Comparison of ENCODE assay signal across 14 cellular contexts in the genomic region with DNA sequence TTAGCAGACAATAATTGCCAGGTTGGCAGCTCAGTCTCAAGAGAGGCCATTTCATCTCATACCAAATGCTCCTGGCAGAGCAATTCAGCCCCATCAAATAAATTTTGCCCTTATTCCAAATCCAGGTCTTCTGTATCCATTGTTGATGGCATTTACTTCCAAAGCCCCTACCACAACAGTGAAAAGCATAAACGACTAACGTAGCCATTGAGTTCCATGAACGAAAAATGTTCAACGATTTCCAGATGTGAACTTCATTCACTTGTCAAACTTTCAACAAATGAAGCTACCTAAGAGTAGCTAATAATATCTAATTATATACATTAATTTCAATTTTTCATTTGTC. TPM values are rescaled to one million over a fixed set of nuclear protein-coding genes. Genes with fewer than 3 reads are reported as not detected.
DNase-seq lines count a peak whose midpoint lies in the region; ATAC-seq and TF ChIP-seq lines count a peak whose summit lies in the region.
"Had no signal": no experiment of that assay in that cellular context is flagged by ENCODE, and none has a peak within 500 bp of the region (broad histone marks: within the 10 kb centered on the region; RNA-seq: fewer than 3 reads in every experiment).

No MANE protein-coding gene starts in this region.

- TF ChIP-seq CTCF in KMS-11 (conservative IDR thresholded peaks at IDR 0.05; ENCODE audit: low read depth, low read length) (no peak), psoas muscle (IDR thresholded peaks at IDR 0.05) (no peak)

- intact Hi-C loops in psoas muscle (cut with DNase I), result no loop called here

- H3K4me3 ChIP-seq in KMS-11 (IDR thresholded peaks at IDR 0.05; ENCODE audit: insufficient read depth, low read depth, low read length) (no peak overlapping the region), psoas muscle (peak overlapping the region; percentile 44)

- H3K36me3 ChIP-seq in KMS-11 (ENCODE audit: insufficient read depth) (0 out of 2 replicates have a peak, but pooled peaks cover 3% of the 10 kb centered on the region), psoas muscle (ENCODE audit: insufficient read depth in 1 of 2, low read depth in 1 of 2) (peaks cover 0 to 42% of the 10 kb centered on the region in 2 donors)

- no peak for DNase-seq in activated CD8-positive, alpha-beta memory T cell treated with anti-CD3 and anti-CD28 coated beads, Interleukin-2, amount 10 ng/mL, durations not matched to agents 7 days and 5 days
- DNase-seq in activated CD8-positive, alpha-beta memory T cell treated with anti-CD3 and anti-CD28 coated beads for 24 hours, result no peak
- DNase-seq in psoas muscle (no peak), NOMO-1 treated with dmso at 0.1 percent for 144 hours (lab: John Stamatoyannopoulos, UW; ENCODE audit: unreplicated experiment) (no peak)
- DNase-seq: ACHN; central memory CD4-positive, alpha-beta T cell; hypothalamus; NCI-H1105 treated with DMSO at 0.1 percent for 48 hours; SHP77 had no signal

- H3K27ac ChIP-seq in KMS-11 (peak overlapping the region; percentile 94; the same call in 1 of the 2 replicates), psoas muscle (peak overlapping the region; percentile 92)
- H3K27ac ChIP-seq: neutrophil had no signal

- H3K79me2 ChIP-seq in KMS-11 (ENCODE audit: insufficient read depth, low read depth), result peaks cover 65% of the 10 kb centered on the region

- peaks cover 58% of the 10 kb centered on the region for H3K4me1 Mint-ChIP-seq in activated CD8-positive, alpha-beta memory T cell treated with anti-CD3 and anti-CD28 coated beads, Interleukin-2, amount 10 ng/mL, durations not matched to agents 7 days and 5 days
- peaks cover 14% of the 10 kb centered on the region for H3K4me1 Mint-ChIP-seq in activated T-helper 17 cell treated with anti-CD3 and anti-CD28 coated beads, Interleukin-2, amount 50 U/mL, for 72 hours

- H3K27ac Mint-ChIP-seq in activated CD8-positive, alpha-beta memory T cell treated with anti-CD3 and anti-CD28 coated beads, Interleukin-2, amount 10 ng/mL, durations not matched to agents 7 days and 5 days, result peak overlapping the region; percentile 77
- peak overlapping the region; percentile 85 for H3K27ac Mint-ChIP-seq in activated T-helper 17 cell treated with anti-CD3 and anti-CD28 coated beads, Interleukin-2, amount 50 U/mL, for 72 hours

- H3K4me3 Mint-ChIP-seq in activated CD8-positive, alpha-beta memory T cell treated with anti-CD3 and anti-CD28 coated beads, Interleukin-2, amount 10 ng/mL, durations not matched to agents 7 days and 5 days, result peak overlapping the region; percentile 89
- H3K4me3 Mint-ChIP-seq in activated T-helper 17 cell treated with anti-CD3 and anti-CD28 coated beads, Interleukin-2, amount 50 U/mL, for 72 hours, result peak overlapping the region; percentile 89

- H3K4me1 ChIP-seq in KMS-11 (ENCODE audit: low read depth, poor library complexity, severe bottlenecking), result peaks cover 57% of the 10 kb centered on the region
- peaks cover 60% of the 10 kb centered on the region for H3K4me1 ChIP-seq in psoas muscle

- H3K4me2 ChIP-seq in KMS-11, result peak overlapping the region; percentile 92

- CTCF ChIA-PET in activated CD8-positive, alpha-beta memory T cell treated with anti-CD3 and anti-CD28 coated beads, Interleukin-2, amount 10 ng/mL, durations not matched to agents 7 days and 5 days (lab: Charles Lee), result interaction anchor here (1.0 to 8.3 kb wide), 3 partner anchors 8 to 67 kb away, joined by 3 to 86 read pairs (median 6); a partner anchor contains a TSS

- H3K9ac ChIP-seq in KMS-11, result no peak overlapping the region; the same call in 1 of the 2 replicates

- H3K27me3 ChIP-seq in KMS-11 (ENCODE audit: insufficient read depth, low read depth) (no peaks in the 10 kb centered on the region), psoas muscle (ENCODE audit: insufficient read depth in 3 of 3, low read length in 2 of 3) (no peaks in the 10 kb centered on the region)
- H3K27me3 ChIP-seq: neutrophil had no signal

- no peaks in the 10 kb centered on the region for H3K27me3 Mint-ChIP-seq in activated CD8-positive, alpha-beta memory T cell treated with anti-CD3 and anti-CD28 coated beads, Interleukin-2, amount 10 ng/mL, durations not matched to agents 7 days and 5 days
- no peaks in the 10 kb centered on the region for H3K27me3 Mint-ChIP-seq in activated T-helper 17 cell treated with anti-CD3 and anti-CD28 coated beads, Interleukin-2, amount 50 U/mL, for 72 hours

- ATAC-seq in activated CD8-positive, alpha-beta memory T cell treated with anti-CD3 and anti-CD28 coated beads, Interleukin-2, amount 10 ng/mL, durations not matched to agents 7 days and 5 days, result no peak
- no peak for ATAC-seq in activated T-helper 17 cell treated with anti-CD3 and anti-CD28 coated beads, Interleukin-2, amount 50 U/mL, for 72 hours (replicated peaks)
- ATAC-seq in psoas muscle (no peak), GM21447 (IDR thresholded peaks at IDR 0.05; ENCODE audit: unreplicated experiment) (no peak), esophagus mucosa (no peak)

- no peak overlapping the region for H2AFZ ChIP-seq in KMS-11 (ENCODE audit: low read depth)

- H3K9me3 ChIP-seq in psoas muscle, result no peaks in the 10 kb centered on the region
- H3K9me3 ChIP-seq: neutrophil had no signal

- H3K36me3 Mint-ChIP-seq in activated CD8-positive, alpha-beta memory T cell treated with anti-CD3 and anti-CD28 coated beads, Interleukin-2, amount 10 ng/mL, durations not matched to agents 7 days and 5 days, result peaks cover 59% of the 10 kb centered on the region
- H3K36me3 Mint-ChIP-seq in activated T-helper 17 cell treated with anti-CD3 and anti-CD28 coated beads, Interleukin-2, amount 50 U/mL, for 72 hours (ENCODE audit: low read depth), result peaks cover 73% of the 10 kb centered on the region

- WGBS in psoas muscle, 3 donors, result 69 to 79% (median 72%) methylated on average over 4 of the region's 4 CpGs

- no peaks in the 10 kb centered on the region for H3K9me3 Mint-ChIP-seq in activated CD8-positive, alpha-beta memory T cell treated with anti-CD3 and anti-CD28 coated beads, Interleukin-2, amount 10 ng/mL, durations not matched to agents 7 days and 5 days (ENCODE audit: low read depth)
- no peaks in the 10 kb centered on the region for H3K9me3 Mint-ChIP-seq in activated T-helper 17 cell treated with anti-CD3 and anti-CD28 coated beads, Interleukin-2, amount 50 U/mL, for 72 hours

- H4K20me1 ChIP-seq in KMS-11 (ENCODE audit: insufficient read depth), result peaks cover 3% of the 10 kb centered on the region; the same call in 1 of the 2 replicates

RNA-seq across cellular contexts. Expression of a gene that starts 3.0 kb away (rescaled TPM):
- total RNA-seq in activated CD8-positive, alpha-beta memory T cell treated with anti-CD3 and anti-CD28 coated beads, Interleukin-2, amount 10 ng/mL, durations not matched to agents 7 days and 5 days, result 100 to 1,000 TPM; 126 to 151 TPM
- 100 to 1,000 TPM in 1 of 2 donors, 10 to 100 TPM in 1; 94.4 to 177 TPM for total RNA-seq in activated T-helper 17 cell treated with anti-CD3 and anti-CD28 coated beads, Interleukin-2, amount 50 U/mL, for 72 hours
- total RNA-seq in psoas muscle, result 10 to 100 TPM; 63.1 to 80.9 (median 68.6) TPM
- polyA plus RNA-seq in psoas muscle, result 10 to 100 TPM; 19.6 to 55.7 (median 43.2) TPM
- total RNA-seq in esophagus mucosa, result 65.0 TPM

RNA-seq across cellular contexts. Expression of a gene that starts 3.4 kb away (rescaled TPM):
- 1,000 to 10,000 TPM; 1,755 to 2,356 TPM for total RNA-seq in activated CD8-positive, alpha-beta memory T cell treated with anti-CD3 and anti-CD28 coated beads, Interleukin-2, amount 10 ng/mL, durations not matched to agents 7 days and 5 days
- 1,000 to 10,000 TPM; 3,687 to 4,380 TPM for total RNA-seq in activated T-helper 17 cell treated with anti-CD3 and anti-CD28 coated beads, Interleukin-2, amount 50 U/mL, for 72 hours
- total RNA-seq in psoas muscle, result 1,000 to 10,000 TPM in 3 of 4 donors, 100 to 1,000 TPM in 1; 662 to 1,479 (median 1,333) TPM
- 1,000 to 10,000 TPM; 2,571 to 2,845 (median 2,673) TPM for polyA plus RNA-seq in psoas muscle
- 3,286 TPM for total RNA-seq in esophagus mucosa
